ENCODE assay signal across 9 cellular contexts in the genomic region with DNA sequence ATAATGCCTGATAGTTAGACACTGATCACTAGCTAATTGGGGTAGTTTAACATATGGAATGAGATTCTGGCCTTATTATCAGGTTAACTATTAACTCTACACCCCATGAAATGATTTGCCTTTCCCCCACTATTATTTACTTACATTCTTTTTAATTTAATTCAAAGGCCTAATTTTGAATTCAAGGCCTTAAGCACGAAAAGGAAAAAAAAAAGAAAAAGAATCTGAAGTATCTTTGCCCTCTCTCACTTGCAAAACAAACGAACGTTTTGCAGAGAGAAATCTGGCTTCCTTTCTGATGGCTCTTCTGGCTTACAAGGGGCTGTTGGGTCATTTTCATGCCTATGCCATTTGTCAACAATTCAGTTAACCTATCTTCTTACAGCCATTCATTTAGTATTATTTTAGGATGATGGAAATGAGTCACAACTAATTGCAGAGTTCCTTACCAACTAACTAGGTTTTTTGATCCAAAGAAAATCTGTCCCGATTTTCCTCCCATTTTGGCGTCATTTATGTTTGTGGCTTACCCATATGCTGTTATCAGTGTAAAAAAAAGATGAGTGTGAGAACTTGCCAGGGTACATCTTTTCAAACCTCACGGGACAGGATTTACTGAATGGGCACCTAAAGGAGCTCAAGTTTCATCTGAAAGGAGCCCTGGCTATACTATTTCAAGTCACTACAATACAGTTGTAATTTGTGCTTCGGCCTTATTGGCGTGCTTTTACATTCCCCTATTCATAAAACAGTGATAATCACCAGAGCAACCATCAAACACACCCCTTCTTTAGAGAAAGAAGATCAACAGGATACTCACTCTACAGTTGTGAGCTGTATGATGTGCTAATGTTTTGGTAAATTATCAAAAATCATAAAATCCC. TPM values are rescaled to one million over a fixed set of nuclear protein-coding genes. Genes with fewer than 3 reads are reported as not detected.
DNase-seq lines count a peak whose midpoint lies in the region; FAIRE-seq and TF ChIP-seq lines count a peak whose summit lies in the region.
"Had no signal": no experiment of that assay in that cellular context is flagged by ENCODE, and none has a peak within 500 bp of the region (broad histone marks: within the 10 kb centered on the region; RNA-seq: fewer than 3 reads in every experiment).

No MANE protein-coding gene starts in this region.

- peaks cover 40% of the 10 kb centered on the region for H3K4me1 Mint-ChIP-seq in progenitor cell of endocrine pancreas (ENCODE audit: low read depth)

- H3K36me3 Mint-ChIP-seq in progenitor cell of endocrine pancreas (ENCODE audit: insufficient read depth) = peaks cover 1% of the 10 kb centered on the region

- no peak for TF ChIP-seq POLR2A in GM12892 (IDR thresholded peaks at IDR 0.05; ENCODE audit: low read depth, low read length)

- peak overlapping the region; percentile 100 for H3K27ac Mint-ChIP-seq in progenitor cell of endocrine pancreas

- no peak for TF ChIP-seq CTCF in progenitor cell of endocrine pancreas (IDR thresholded peaks at IDR 0.05; ENCODE audit: unreplicated experiment)

- H3K9me3 Mint-ChIP-seq in progenitor cell of endocrine pancreas (ENCODE audit: low read depth) = no peaks in the 10 kb centered on the region

- peak overlapping the region; percentile 99 for H3K4me3 Mint-ChIP-seq in progenitor cell of endocrine pancreas (ENCODE audit: low read depth)

- no peaks in the 10 kb centered on the region for H3K27me3 Mint-ChIP-seq in progenitor cell of endocrine pancreas

- H3K27ac ChIP-seq in epithelial cell of prostate = peak overlapping the region; percentile 96

- DNase-seq in DMS153 (lab: John Stamatoyannopoulos, UW) (peak; percentile 66), NCI-H69 (lab: John Stamatoyannopoulos, UW) (peak; percentile 59), epithelial cell of prostate (ENCODE audit: low read depth, low spot score) (no peak), progenitor cell of endocrine pancreas (ENCODE audit: low spot score, unreplicated experiment) (no peak), GM12892 (ENCODE audit: insufficient read length) (no peak), ecto neural progenitor cell (ENCODE audit: low spot score) (no peak), HPDE6-E6E7 (ENCODE audit: extremely low spot score) (no peak), NCI-H82 treated with DMSO at 0.1 percent for 48 hours (lab: John Stamatoyannopoulos, UW; ENCODE audit: unreplicated experiment) (no peak)
- DNase-seq: activated CD4-positive, alpha-beta T cell treated with anti-CD3 and anti-CD28 coated beads for 4 hours had no signal

- FAIRE-seq in GM12892 (lab: Jason Lieb, UNC) = no peak

RNA-seq across cellular contexts. Expression of a gene that starts 1.9 kb away (rescaled TPM):
- 138 and 139 TPM in 2 replicates for total RNA-seq in progenitor cell of endocrine pancreas
- polyA plus RNA-seq in GM12892 (2012; ENCODE audit: missing spikeins) = 1.9 TPM

Comparison
In these comparisons a context has a peak if more than half of its experiments do, and no peak if none do; other contexts are left out.
1. DNase-seq: peak in DMS153 (single experiment) and NCI-H69 (single experiment); none in epithelial cell of prostate (single experiment), progenitor cell of endocrine pancreas (single experiment), GM12892 (single experiment), ecto neural progenitor cell (single experiment), HPDE6-E6E7 (single experiment) and NCI-H82 treated with DMSO at 0.1 percent for 48 hours (single experiment).